ENCODE assay signal across 7 cellular contexts in the genomic region with DNA sequence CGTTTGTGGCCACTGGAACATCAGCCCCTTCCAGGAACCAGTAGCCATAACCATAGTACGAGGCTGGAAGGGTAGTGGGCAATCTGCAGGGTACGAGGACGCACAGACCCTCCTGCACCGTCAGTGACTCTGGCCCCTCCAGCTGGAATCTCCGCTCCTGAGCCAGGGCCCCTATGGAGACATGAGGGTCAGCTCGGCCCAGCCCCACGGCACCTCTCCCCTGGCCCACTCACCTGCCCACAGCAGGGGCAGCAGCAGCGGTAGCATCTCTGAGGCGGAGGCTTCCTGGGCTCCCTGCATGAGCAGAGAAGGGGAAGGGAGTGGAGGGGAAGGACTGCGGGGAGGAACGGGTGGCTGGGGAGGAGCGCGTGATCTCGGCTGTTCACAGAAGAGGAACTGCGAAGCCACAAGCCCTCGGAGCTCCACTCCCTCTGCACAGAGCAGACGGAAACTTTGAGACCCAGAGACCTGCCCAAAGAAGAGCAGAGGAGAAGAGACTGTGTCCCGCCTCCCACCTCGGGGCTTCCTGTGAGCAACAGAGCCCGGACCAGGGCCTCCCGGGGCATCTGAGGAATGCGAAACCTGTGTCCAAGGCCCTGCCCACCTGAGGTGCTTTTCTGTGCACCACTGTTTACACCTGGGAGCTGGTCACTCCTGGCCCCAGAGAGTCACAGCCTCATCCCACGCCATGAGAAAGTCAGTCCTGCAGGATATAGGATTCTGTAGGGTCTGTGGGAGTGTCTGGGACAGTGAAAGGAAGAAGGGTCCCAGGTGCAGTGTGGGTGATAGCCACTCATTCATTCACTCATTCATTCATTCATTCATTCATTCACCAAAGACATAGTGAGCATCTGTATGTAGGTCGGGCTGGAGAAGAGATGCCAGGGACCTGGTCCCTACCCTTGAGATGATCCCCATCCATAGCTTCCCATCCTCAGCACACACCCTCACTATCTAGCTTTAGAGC. TPM values are rescaled to one million over a fixed set of nuclear protein-coding genes. Genes with fewer than 3 reads are reported as not detected.
DNase-seq lines count a peak whose midpoint lies in the region; ATAC-seq and TF ChIP-seq lines count a peak whose summit lies in the region.

A gene (minus strand): TSS at position 322 of the 967 bp plus-strand sequence. CDS start 22 bp downstream, at position 300.

- H3K4me3 ChIP-seq in ascending aorta (no peak within 1 kb of the TSS), trophoblast cell (ENCODE audit: low read depth, low read length) (peak within 1 kb of the TSS; percentile 5)

- no CpG with 5 or more reads among the region's 25 CpGs for WGBS in trophoblast cell (ENCODE audit: extremely low coverage, insufficient coverage, insufficient read length)

- H2BK120ac ChIP-seq in trophoblast cell (ENCODE audit: insufficient read depth, low read length, poor library complexity), result peak within 1 kb of the TSS; percentile 9

- peak within 1 kb of the TSS; percentile 18 for H3K14ac ChIP-seq in trophoblast cell (ENCODE audit: low read length)

- ATAC-seq in GM19043 (IDR thresholded peaks at IDR 0.05; ENCODE audit: low read depth, unreplicated experiment) (peak; percentile 79), HG03103 (IDR thresholded peaks at IDR 0.05; ENCODE audit: low read depth, unreplicated experiment) (peak; percentile 71), HG03159 (IDR thresholded peaks at IDR 0.05; ENCODE audit: unreplicated experiment) (no peak)

- H2BK5ac ChIP-seq in trophoblast cell (ENCODE audit: low read depth, low read length, poor library complexity), result no peak within 1 kb of the TSS

- no peak within 1 kb of the TSS for H2AFZ ChIP-seq in trophoblast cell (ENCODE audit: insufficient read depth, low read length, poor library complexity)

- H3K4me1 ChIP-seq in ascending aorta (no peaks in the 10 kb centered on the region), trophoblast cell (ENCODE audit: control insufficient read depth in 1 of 2, insufficient read depth in 2 of 2, low read length in 2 of 2) (peaks cover 0 to 5% of the 10 kb centered on the region in 2 experiments)

- intact Hi-C loops in ascending aorta (cut with DNase I), result no loop called here

- H3K9ac ChIP-seq in trophoblast cell (ENCODE audit: low read length), result no peak within 1 kb of the TSS

- no peak within 1 kb of the TSS for H2BK12ac ChIP-seq in trophoblast cell (ENCODE audit: low read length)

- H3K79me1 ChIP-seq in trophoblast cell (ENCODE audit: low read length), result peaks cover 1% of the 10 kb centered on the region

- H3K27ac ChIP-seq in ascending aorta (no peak within 1 kb of the TSS), trophoblast cell (ENCODE audit: low read depth, low read length) (no peak within 1 kb of the TSS)

- H3K36me3 ChIP-seq in ascending aorta (no peaks in the 10 kb centered on the region), trophoblast cell (ENCODE audit: control insufficient read depth in 1 of 2, insufficient read depth in 2 of 2, low read length in 2 of 2) (no peaks in the 10 kb centered on the region)

- no peaks in the 10 kb centered on the region for H3K79me2 ChIP-seq in trophoblast cell (ENCODE audit: control insufficient read depth, insufficient read depth, low read length, poor library complexity)

- H4K91ac ChIP-seq in trophoblast cell (ENCODE audit: low read depth, low read length), result peak within 1 kb of the TSS; percentile 59

- peak; percentile 44 to 77 for DNase-seq in ascending aorta (ENCODE audit: low spot score in 2 of 2)
- DNase-seq in trophoblast cell, result peak; percentile 24 to 42
- DNase-seq in NCI-H187 treated with DMSO at 0.1 percent for 48 hours (lab: John Stamatoyannopoulos, UW), result no peak
- DNase-seq in effector CD8-positive, alpha-beta T cell (lab: John Stamatoyannopoulos, UW), result no peak

- H3K27me3 ChIP-seq in ascending aorta, result no peaks in the 10 kb centered on the region
- no peaks in the 10 kb centered on the region for H3K27me3 ChIP-seq in trophoblast cell (ENCODE audit: insufficient read depth, low read length)

- no peak for TF ChIP-seq CTCF in ascending aorta (IDR thresholded peaks at IDR 0.05)

- H4K12ac ChIP-seq in trophoblast cell (ENCODE audit: low read depth, low read length), result no peak within 1 kb of the TSS

- H3K9me3 ChIP-seq in ascending aorta (peaks cover 0 to 15% of the 10 kb centered on the region in 2 donors), trophoblast cell (ENCODE audit: insufficient read depth, low read depth, low read length) (peaks cover 32% of the 10 kb centered on the region)

- H3K23ac ChIP-seq in trophoblast cell (ENCODE audit: low read length), result no peak within 1 kb of the TSS

- no peak within 1 kb of the TSS for H3K4me2 ChIP-seq in trophoblast cell (ENCODE audit: low read length)

- no peak within 1 kb of the TSS for H4K8ac ChIP-seq in trophoblast cell (ENCODE audit: low read depth, low read length)

- peak within 1 kb of the TSS; percentile 21 for H2AK5ac ChIP-seq in trophoblast cell (ENCODE audit: low read length)

- no peak within 1 kb of the TSS for H3K18ac ChIP-seq in trophoblast cell (ENCODE audit: low read length)

- no peak within 1 kb of the TSS for H3K4ac ChIP-seq in trophoblast cell (ENCODE audit: low read depth, low read length)

RNA-seq across cellular contexts. Expression of the gene that starts here (rescaled TPM):
- 6.6 TPM for total RNA-seq in ascending aorta
- 22.1 and 24.5 TPM in 2 replicates for polyA plus RNA-seq in trophoblast cell (2013)

Comparison
In these comparisons a context has a peak if more than half of its experiments do, and no peak if none do; other contexts are left out.
1. DNase-seq: peak in ascending aorta (2 of 2) and trophoblast cell (2 of 2); none in NCI-H187 treated with DMSO at 0.1 percent for 48 hours (single experiment) and effector CD8-positive, alpha-beta T cell (single experiment).